8 cellular contexts compared by ENCODE assay signal in the genomic region with DNA sequence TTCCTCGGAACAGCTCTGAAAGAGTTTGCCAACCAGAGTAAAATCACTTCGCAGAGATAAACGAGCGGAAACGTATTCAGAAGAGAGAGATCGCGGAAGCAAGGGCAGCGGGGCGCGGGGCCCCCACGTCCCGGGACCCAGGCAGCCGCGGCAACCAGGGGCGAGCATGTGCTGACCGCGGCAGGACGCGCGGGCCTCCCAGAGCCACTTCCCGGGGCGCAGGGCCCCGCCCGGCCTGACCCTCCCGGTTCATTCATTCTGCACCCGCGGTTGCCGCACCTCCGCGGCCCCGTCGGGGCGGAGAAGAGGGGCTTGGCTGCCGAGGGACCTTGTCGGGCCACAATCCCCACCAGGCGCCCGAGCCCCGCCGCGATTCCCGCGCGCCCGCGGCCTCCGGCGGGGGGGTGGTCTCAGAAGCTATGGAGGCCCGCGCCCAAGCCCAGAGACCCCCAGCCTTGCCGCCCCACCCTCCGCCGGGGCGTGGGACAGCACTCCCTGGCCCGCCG. TPM values are rescaled to one million over a fixed set of nuclear protein-coding genes. Genes with fewer than 3 reads are reported as not detected.
DNase-seq lines count a peak whose midpoint lies in the region; ATAC-seq and TF ChIP-seq lines count a peak whose summit lies in the region.

No MANE protein-coding gene starts in this region.

- peaks cover 61% of the 10 kb centered on the region for H3K4me1 Mint-ChIP-seq in activated naive CD8-positive, alpha-beta T cell treated with anti-CD3 and anti-CD28 coated beads, Interleukin-2, amount 50 U/mL, for 24 hours

- no peaks in the 10 kb centered on the region for H3K27me3 ChIP-seq in A673 (replicated peaks; ENCODE audit: insufficient read depth, low read depth, low read length, poor library complexity)
- no peaks in the 10 kb centered on the region for H3K27me3 ChIP-seq in right atrium auricular region
- no peaks in the 10 kb centered on the region for H3K27me3 ChIP-seq in sigmoid colon

- peaks cover 18% of the 10 kb centered on the region for H3K36me3 Mint-ChIP-seq in activated naive CD8-positive, alpha-beta T cell treated with anti-CD3 and anti-CD28 coated beads, Interleukin-2, amount 50 U/mL, for 24 hours (ENCODE audit: low read depth)

- intact Hi-C loops in A673 (cut with micrococcal nuclease; ENCODE audit: unreplicated experiment) = no loop called here
- intact Hi-C loops in sigmoid colon (cut with DNase I) = loop anchor here (10.0 kb wide), 1 partner anchor 324 kb away; no protein-coding TSS in a partner anchor

- H3K4me1 ChIP-seq in A673 (ENCODE audit: insufficient read depth, low read length, poor library complexity, severe bottlenecking) (peaks cover 20% of the 10 kb centered on the region), right atrium auricular region (peaks cover 0 to 46% of the 10 kb centered on the region in 2 donors), sigmoid colon (peaks cover 0 to 50% (median 36%) of the 10 kb centered on the region in 4 donors)

- CTCF ChIA-PET in A673 (lab: Charles Lee) = no interaction called here

- H3K27ac ChIP-seq in A673 (ENCODE audit: low read depth, low read length, poor library complexity, severe bottlenecking) = peak overlapping the region; percentile 92
- H3K27ac ChIP-seq in right atrium auricular region = peak overlapping the region; percentile 93 to 96
- peak overlapping the region; percentile 85 to 97 (median 96) for H3K27ac ChIP-seq in sigmoid colon

- no peaks in the 10 kb centered on the region for H3K9me3 ChIP-seq in A673 (ENCODE audit: low read depth, low read length, poor library complexity, severe bottlenecking)
- no peaks in the 10 kb centered on the region for H3K9me3 ChIP-seq in right atrium auricular region
- H3K9me3 ChIP-seq in sigmoid colon = no peaks in the 10 kb centered on the region

- POLR2A ChIA-PET in A673 (lab: Charles Lee; ENCODE audit: low non-redundant PET) = interaction anchor here (0.6 kb wide), 1 partner anchor 15 kb away, joined by 3 read pairs; no protein-coding TSS in a partner anchor

- TF ChIP-seq CTCF in A673 (conservative IDR thresholded peaks at IDR 0.05; ENCODE audit: low read depth, low read length) (no peak), right atrium auricular region (IDR thresholded peaks at IDR 0.05) (no peak), sigmoid colon (IDR thresholded peaks at IDR 0.05) (no peak)

- DNase-seq in A673 (ENCODE audit: low spot score) = peak; percentile 24
- DNase-seq in RPMI8226 = peak; percentile 35
- DNase-seq in activated naive CD8-positive, alpha-beta T cell treated with anti-CD3 and anti-CD28 coated beads, Interleukin-2, amount 50 U/mL, for 24 hours = peak; percentile 49
- no peak for DNase-seq in right atrium auricular region (ENCODE audit: low spot score)
- no peak for DNase-seq in sigmoid colon
- DNase-seq in H4 (ENCODE audit: low spot score) = no peak

- peak overlapping the region; percentile 95 for H3K27ac Mint-ChIP-seq in activated naive CD8-positive, alpha-beta T cell treated with anti-CD3 and anti-CD28 coated beads, Interleukin-2, amount 50 U/mL, for 24 hours

- H3K4me3 Mint-ChIP-seq in activated naive CD8-positive, alpha-beta T cell treated with anti-CD3 and anti-CD28 coated beads, Interleukin-2, amount 50 U/mL, for 24 hours = peak overlapping the region; percentile 89

- H3K27me3 Mint-ChIP-seq in activated naive CD8-positive, alpha-beta T cell treated with anti-CD3 and anti-CD28 coated beads, Interleukin-2, amount 50 U/mL, for 24 hours = no peaks in the 10 kb centered on the region

- peak; percentile 5 for ATAC-seq in GM19395 (IDR thresholded peaks at IDR 0.05; ENCODE audit: unreplicated experiment)
- ATAC-seq in activated naive CD8-positive, alpha-beta T cell treated with anti-CD3 and anti-CD28 coated beads, Interleukin-2, amount 50 U/mL, for 24 hours = no peak
- no peak for ATAC-seq in HG03039 (IDR thresholded peaks at IDR 0.05; ENCODE audit: unreplicated experiment)

- H3K36me3 ChIP-seq in A673 (ENCODE audit: insufficient read depth, low read length, poor library complexity, severe bottlenecking) (no peaks in the 10 kb centered on the region), right atrium auricular region (no peaks in the 10 kb centered on the region), sigmoid colon (no peaks in the 10 kb centered on the region)

- no peak for TF ChIP-seq POLR2A in sigmoid colon (IDR thresholded peaks at IDR 0.05)

- H3K4me3 ChIP-seq in A673 (ENCODE audit: low read depth, low read length, poor library complexity, severe bottlenecking) (peak overlapping the region; percentile 94), right atrium auricular region (peak overlapping the region; percentile 86 to 100), sigmoid colon (peak overlapping the region; percentile 90 to 100 (median 97))

- H3K9me3 Mint-ChIP-seq in activated naive CD8-positive, alpha-beta T cell treated with anti-CD3 and anti-CD28 coated beads, Interleukin-2, amount 50 U/mL, for 24 hours = no peaks in the 10 kb centered on the region

- TF ChIP-seq EP300 in sigmoid colon (IDR thresholded peaks at IDR 0.05) = no peak

- WGBS in sigmoid colon, 2 donors = 0 to 1% methylated on average over 55 of the region's 55 CpGs

- BruUV-seq in A673 (replicated peaks; lab: Mats Ljungman, UMichigan) = no TSS peak

RNA-seq across cellular contexts. Expression of a gene that starts 0.6 kb away (rescaled TPM):
- total RNA-seq in A673 (2021) (164 and 177 TPM in 2 replicates), right atrium auricular region (10 to 100 TPM; 30.2 to 41.5 TPM), sigmoid colon (10 to 100 TPM; 23.0 to 28.0 (median 23.9) TPM)
- 100 to 1,000 TPM in 1 of 3 donors, 10 to 100 TPM in 2; 79.3 to 102 (median 87.4) TPM for polyA plus RNA-seq in sigmoid colon
- total RNA-seq in H4 (2014; rRNA removed; shearing (Covaris generic)) = 102 and 163 TPM in 2 replicates

RNA-seq across cellular contexts. Expression of a gene that starts 26.1 kb away (rescaled TPM):
- total RNA-seq in A673 (2021) (179 and 196 TPM in 2 replicates), right atrium auricular region (10 to 100 TPM; 33.9 to 57.8 TPM), sigmoid colon (10 to 100 TPM; 37.9 to 51.9 (median 44.2) TPM)
- polyA plus RNA-seq in sigmoid colon = 10 to 100 TPM; 43.9 to 79.5 (median 54.7) TPM
- total RNA-seq in H4 (2014; rRNA removed; shearing (Covaris generic)) = 155 and 177 TPM in 2 replicates

Comparison
In these comparisons a context has a peak if more than half of its experiments do, and no peak if none do; other contexts are left out.
1. DNase-seq: peak in A673 (single experiment), RPMI8226 (single experiment) and activated naive CD8-positive, alpha-beta T cell treated with anti-CD3 and anti-CD28 coated beads, Interleukin-2, amount 50 U/mL, for 24 hours (single experiment); none in right atrium auricular region (single experiment), sigmoid colon (single experiment) and H4 (single experiment).
2. Peak in every context shown above with its lines, with median percentiles within 50 percentile points of each other: H3K27ac ChIP-seq and H3K4me3 ChIP-seq.